Comparison of ENCODE assay signal across 12 cellular contexts in genomic region chr15:93862791-93863190, GRCh38.
DNase-seq lines count a peak whose midpoint lies in the region; ATAC-seq and TF ChIP-seq lines count a peak whose summit lies in the region.
"Had no signal": no experiment of that assay in that cellular context is flagged by ENCODE, and none has a peak within 500 bp of the region (broad histone marks: within the 10 kb centered on the region; RNA-seq: fewer than 3 reads in every experiment).

No MANE protein-coding gene starts in this region.

- TF ChIP-seq POLR2A in esophagus squamous epithelium (IDR thresholded peaks at IDR 0.05) = peak in 2 of 4 donors; percentile 37 to 46

- ATAC-seq in GM19467 (IDR thresholded peaks at IDR 0.05; ENCODE audit: unreplicated experiment) = no peak

- no peaks in the 10 kb centered on the region for H3K36me3 ChIP-seq in esophagus squamous epithelium

- WGBS in esophagus squamous epithelium, 2 donors = 62 to 74% methylated on average over 7 of the region's 7 CpGs

- intact Hi-C loops in esophagus squamous epithelium (cut with DNase I) = no loop called here

- peak; percentile 68 for DNase-seq in Ammon's horn (ENCODE audit: low spot score)
- peak; percentile 78 to 86 for DNase-seq in NOMO-1 (lab: John Stamatoyannopoulos, UW; ENCODE audit: unreplicated experiment in 2 of 2)
- no peak for DNase-seq in esophagus squamous epithelium (lab: John Stamatoyannopoulos, UW)
- DNase-seq in mucosa of gallbladder (ENCODE audit: low spot score) = peak; percentile 49
- no peak for DNase-seq in stimulated activated CD4-positive, alpha-beta T cell treated with anti-CD3 and anti-CD28 coated beads, Interleukin-2, amount 100 ng/mL, for 24 hours
- no peak for DNase-seq in NCI-H748 (lab: John Stamatoyannopoulos, UW; ENCODE audit: unreplicated experiment)
- DNase-seq in activated effector memory CD4-positive, alpha-beta T cell treated with Interleukin-2 at 50 U/mL for 16 hours = no peak
- DNase-seq: activated CD4-positive, alpha-beta T cell treated with anti-CD3 and anti-CD28 coated beads, Interleukin-2, amount 50 U/mL, for 4 hours; cerebellar nuclear complex; NCI-H187 treated with DMSO at 0.1 percent for 48 hours; NK-92 treated with Interleukin-12 subunit alpha and Interleukin-12 subunit beta, amount 100 ng/mL, for 24 hours had no signal

- no peak overlapping the region for H3K4me3 ChIP-seq in esophagus squamous epithelium

- TF ChIP-seq CTCF in esophagus squamous epithelium (IDR thresholded peaks at IDR 0.05) = no peak

- peaks cover 0 to 44% (median 9%) of the 10 kb centered on the region in 3 donors for H3K4me1 ChIP-seq in esophagus squamous epithelium

- H3K9me3 ChIP-seq in esophagus squamous epithelium = no peaks in the 10 kb centered on the region

- peak overlapping the region in 3 of 4 donors; percentile 57 to 77 (median 71) for H3K27ac ChIP-seq in esophagus squamous epithelium

- H3K27me3 ChIP-seq in esophagus squamous epithelium = no peaks in the 10 kb centered on the region

Comparison
In these comparisons a context has a peak if more than half of its experiments do, and no peak if none do; other contexts are left out.
1. DNase-seq: peak in Ammon's horn (single experiment), NOMO-1 (2 of 2) and mucosa of gallbladder (single experiment); none in esophagus squamous epithelium (single experiment), stimulated activated CD4-positive, alpha-beta T cell treated with anti-CD3 and anti-CD28 coated beads, Interleukin-2, amount 100 ng/mL, for 24 hours (0 of 2), NCI-H748 (single experiment) and activated effector memory CD4-positive, alpha-beta T cell treated with Interleukin-2 at 50 U/mL for 16 hours (single experiment).